8 cellular contexts compared by ENCODE assay signal in the genomic region with DNA sequence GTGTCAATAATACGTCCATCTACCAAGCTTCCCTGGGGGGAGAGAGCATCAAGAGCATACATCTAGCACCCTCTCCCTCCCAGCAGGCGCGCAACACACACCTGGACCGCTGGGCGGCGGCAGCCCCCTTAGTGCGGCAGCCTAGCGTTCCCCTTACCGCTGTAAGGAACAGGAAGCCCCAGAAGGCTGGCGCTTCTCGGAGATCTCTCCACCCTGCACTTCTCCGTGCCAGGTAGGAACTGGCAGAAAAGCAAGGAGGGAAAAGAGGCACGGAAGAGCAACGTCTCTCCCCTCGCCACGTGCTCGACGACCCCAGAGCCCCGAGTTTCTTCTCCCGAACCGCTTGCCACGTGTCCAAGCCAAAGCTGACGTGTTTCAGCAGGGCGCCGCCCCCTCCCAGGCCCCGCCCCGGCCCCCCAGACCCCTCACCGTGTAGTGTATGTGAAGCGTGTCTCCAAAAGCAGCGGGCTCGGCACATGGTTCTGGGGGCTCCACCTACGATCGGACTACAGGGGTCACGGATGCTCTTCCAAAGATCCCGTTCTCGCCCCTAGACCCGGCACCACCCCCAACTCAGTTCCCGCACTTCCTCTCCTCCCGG. TPM values are rescaled to one million over a fixed set of nuclear protein-coding genes. Genes with fewer than 3 reads are reported as not detected.
A peak's percentile ranks its signal among the peaks of the same experiment; 100 is the strongest.
DNase-seq lines count a peak whose midpoint lies in the region; ATAC-seq and TF ChIP-seq lines count a peak whose summit lies in the region.

No MANE protein-coding gene starts in this region.

- H3K27me3 ChIP-seq in DOHH2 (ENCODE audit: control insufficient read depth, low read length): no peaks in the 10 kb centered on the region
- no peaks in the 10 kb centered on the region for H3K27me3 ChIP-seq in muscle layer of colon (ENCODE audit: control insufficient read depth in 1 of 2, insufficient read depth in 2 of 2, low read length in 2 of 2)
- H3K27me3 ChIP-seq in SJCRH30: no peaks in the 10 kb centered on the region

- peaks cover 8% of the 10 kb centered on the region for H3F3A ChIP-seq in DOHH2 (ENCODE audit: control insufficient read depth, insufficient read depth)

- peak overlapping the region; percentile 40 for H3K27ac ChIP-seq in DOHH2 (ENCODE audit: low read depth, low read length)
- peak overlapping the region; percentile 56 for H3K27ac ChIP-seq in muscle layer of colon (ENCODE audit: low read depth, low read length)
- H3K27ac ChIP-seq in SJCRH30: no peak overlapping the region

- H3K4me3 ChIP-seq in DOHH2 (ENCODE audit: low read length): peak overlapping the region; percentile 100
- H3K4me3 ChIP-seq in muscle layer of colon (ENCODE audit: low read depth in 1 of 2, low read length in 2 of 2): peak overlapping the region; percentile 85 to 93
- H3K4me3 ChIP-seq in SJCRH30: no peak overlapping the region

- H3K27ac Mint-ChIP-seq in activated CD4-positive, alpha-beta T cell treated with anti-CD3 and anti-CD28 coated beads, Interleukin-2, amount 10 ng/mL, durations not matched to agents 24 days and 14 days: peak overlapping the region; percentile 89
- peak overlapping the region; percentile 89 for H3K27ac Mint-ChIP-seq in stimulated activated memory B cell treated with anti-CD40 and anti-IgM and Interleukin-4, amounts not matched to agents 10 μg/mL and 1 μg/mL and 100 μg/mL, for 72 hours

- H3K4me1 ChIP-seq in DOHH2 (ENCODE audit: control insufficient read depth, low read length) (peaks cover 16% of the 10 kb centered on the region), muscle layer of colon (ENCODE audit: insufficient read depth, low read length) (peaks cover 4% of the 10 kb centered on the region), SJCRH30 (no peaks in the 10 kb centered on the region)

- intact Hi-C loops in activated CD4-positive, alpha-beta T cell treated with anti-CD3 and anti-CD28 coated beads, Interleukin-2, amount 10 ng/mL, durations not matched to agents 24 days and 14 days (cut with micrococcal nuclease): loop anchor here (2.0 to 5.0 kb wide), 3 partner anchors 20 to 73 kb away; a partner anchor contains a TSS

- H3K4me2 ChIP-seq in DOHH2 (ENCODE audit: low read length): peak overlapping the region; percentile 99

- no peaks in the 10 kb centered on the region for H3K9me3 ChIP-seq in DOHH2 (ENCODE audit: control insufficient read depth, insufficient read depth, low read length)
- H3K9me3 ChIP-seq in muscle layer of colon (ENCODE audit: low read length): no peaks in the 10 kb centered on the region
- H3K9me3 ChIP-seq in SJCRH30 (replicated peaks): no peaks in the 10 kb centered on the region

- peak; percentile 78 for ATAC-seq in GM21526 (IDR thresholded peaks at IDR 0.05; ENCODE audit: low FRiP score, unreplicated experiment)
- peak; percentile 93 for ATAC-seq in stimulated activated memory B cell treated with anti-CD40 and anti-IgM and Interleukin-4, amounts not matched to agents 10 μg/mL and 1 μg/mL and 100 μg/mL, for 72 hours

- in situ Hi-C loops in KBM-7 (cut with MboI; ENCODE audit: low pct_unique_long_range_greater_than_20kb, low sequenced_read_pairs): no loop called here

- H3K36me3 ChIP-seq in DOHH2 (ENCODE audit: control insufficient read depth, low read length) (peaks cover 21% of the 10 kb centered on the region), muscle layer of colon (ENCODE audit: insufficient read depth, low read length) (peaks cover 1% of the 10 kb centered on the region), SJCRH30 (peaks cover 22% of the 10 kb centered on the region)

- H3K79me2 ChIP-seq in DOHH2 (ENCODE audit: control insufficient read depth, low read length): peaks cover 7% of the 10 kb centered on the region; the same call in 1 of the 2 replicates

- no peaks in the 10 kb centered on the region for H3K9me3 Mint-ChIP-seq in activated CD4-positive, alpha-beta T cell treated with anti-CD3 and anti-CD28 coated beads, Interleukin-2, amount 10 ng/mL, durations not matched to agents 24 days and 14 days
- no peaks in the 10 kb centered on the region for H3K9me3 Mint-ChIP-seq in stimulated activated memory B cell treated with anti-CD40 and anti-IgM and Interleukin-4, amounts not matched to agents 10 μg/mL and 1 μg/mL and 100 μg/mL, for 72 hours

- H3K9me2 ChIP-seq in DOHH2 (replicated peaks; ENCODE audit: control insufficient read depth, low read length): no peaks in the 10 kb centered on the region

- peak; percentile 90 for TF ChIP-seq CTCF in DOHH2 (IDR thresholded peaks at IDR 0.05; ENCODE audit: low read depth, low read length, poor library complexity, severe bottlenecking)

- DNase-seq in KBM-7: peak; percentile 83
- DNase-seq in activated CD4-positive, alpha-beta T cell treated with anti-CD3 and anti-CD28 coated beads, Interleukin-2, amount 10 ng/mL, durations not matched to agents 24 days and 14 days: peak; percentile 86
- DNase-seq in effector CD8-positive, alpha-beta T cell (lab: John Stamatoyannopoulos, UW): peak; percentile 63
- DNase-seq in SJCRH30: no peak

- H3K36me3 Mint-ChIP-seq in activated CD4-positive, alpha-beta T cell treated with anti-CD3 and anti-CD28 coated beads, Interleukin-2, amount 10 ng/mL, durations not matched to agents 24 days and 14 days (ENCODE audit: low read depth): peaks cover 29% of the 10 kb centered on the region
- H3K36me3 Mint-ChIP-seq in stimulated activated memory B cell treated with anti-CD40 and anti-IgM and Interleukin-4, amounts not matched to agents 10 μg/mL and 1 μg/mL and 100 μg/mL, for 72 hours: peaks cover 34% of the 10 kb centered on the region

- peaks cover 30% of the 10 kb centered on the region for H3K4me1 Mint-ChIP-seq in activated CD4-positive, alpha-beta T cell treated with anti-CD3 and anti-CD28 coated beads, Interleukin-2, amount 10 ng/mL, durations not matched to agents 24 days and 14 days
- H3K4me1 Mint-ChIP-seq in stimulated activated memory B cell treated with anti-CD40 and anti-IgM and Interleukin-4, amounts not matched to agents 10 μg/mL and 1 μg/mL and 100 μg/mL, for 72 hours: peaks cover 26% of the 10 kb centered on the region

- no peaks in the 10 kb centered on the region for H3K27me3 Mint-ChIP-seq in activated CD4-positive, alpha-beta T cell treated with anti-CD3 and anti-CD28 coated beads, Interleukin-2, amount 10 ng/mL, durations not matched to agents 24 days and 14 days
- H3K27me3 Mint-ChIP-seq in stimulated activated memory B cell treated with anti-CD40 and anti-IgM and Interleukin-4, amounts not matched to agents 10 μg/mL and 1 μg/mL and 100 μg/mL, for 72 hours: no peaks in the 10 kb centered on the region

- no peaks in the 10 kb centered on the region for H4K20me1 ChIP-seq in DOHH2 (ENCODE audit: control insufficient read depth, insufficient read depth, low read depth, low read length)

- peak overlapping the region; percentile 83 for H3K4me3 Mint-ChIP-seq in activated CD4-positive, alpha-beta T cell treated with anti-CD3 and anti-CD28 coated beads, Interleukin-2, amount 10 ng/mL, durations not matched to agents 24 days and 14 days
- H3K4me3 Mint-ChIP-seq in stimulated activated memory B cell treated with anti-CD40 and anti-IgM and Interleukin-4, amounts not matched to agents 10 μg/mL and 1 μg/mL and 100 μg/mL, for 72 hours: peak overlapping the region; percentile 94

- no peak overlapping the region for H3K9ac ChIP-seq in muscle layer of colon (ENCODE audit: low read length)

RNA-seq across cellular contexts. Expression of a gene that starts 0.6 kb away (rescaled TPM):
- 68.6 and 75.3 TPM in 2 replicates for total RNA-seq in activated CD4-positive, alpha-beta T cell treated with anti-CD3 and anti-CD28 coated beads, Interleukin-2, amount 10 ng/mL, durations not matched to agents 24 days and 14 days
- 6.5 and 8.6 TPM in 2 replicates for total RNA-seq in SJCRH30 (2014; rRNA removed; shearing (Covaris generic))

RNA-seq across cellular contexts. Expression of a gene that starts 32.6 kb away (rescaled TPM):
- total RNA-seq in activated CD4-positive, alpha-beta T cell treated with anti-CD3 and anti-CD28 coated beads, Interleukin-2, amount 10 ng/mL, durations not matched to agents 24 days and 14 days: 109 and 112 TPM in 2 replicates
- 80.9 and 82.1 TPM in 2 replicates for total RNA-seq in SJCRH30 (2014; rRNA removed; shearing (Covaris generic))

RNA-seq across cellular contexts. Expression of a gene that starts 46.8 kb away (rescaled TPM):
- 0.19 and 0.21 TPM in 2 replicates for total RNA-seq in activated CD4-positive, alpha-beta T cell treated with anti-CD3 and anti-CD28 coated beads, Interleukin-2, amount 10 ng/mL, durations not matched to agents 24 days and 14 days
- 2.8 and 3.0 TPM in 2 replicates for total RNA-seq in SJCRH30 (2014; rRNA removed; shearing (Covaris generic))

RNA-seq across cellular contexts. Expression of a gene that starts 53.4 kb away (rescaled TPM):
- total RNA-seq in activated CD4-positive, alpha-beta T cell treated with anti-CD3 and anti-CD28 coated beads, Interleukin-2, amount 10 ng/mL, durations not matched to agents 24 days and 14 days: not detected in 2 replicates
- total RNA-seq in SJCRH30 (2014; rRNA removed; shearing (Covaris generic)): not detected in 2 replicates

RNA-seq across cellular contexts. Expression of a gene that starts 59.0 kb away (rescaled TPM):
- 4.4 and 5.7 TPM in 2 replicates for total RNA-seq in activated CD4-positive, alpha-beta T cell treated with anti-CD3 and anti-CD28 coated beads, Interleukin-2, amount 10 ng/mL, durations not matched to agents 24 days and 14 days
- 0.10 and 0.43 TPM in 2 replicates for total RNA-seq in SJCRH30 (2014; rRNA removed; shearing (Covaris generic))

Comparison
In these comparisons a context has a peak if more than half of its experiments do, and no peak if none do; other contexts are left out.
1. DNase-seq: peak in KBM-7 (single experiment), activated CD4-positive, alpha-beta T cell treated with anti-CD3 and anti-CD28 coated beads, Interleukin-2, amount 10 ng/mL, durations not matched to agents 24 days and 14 days (single experiment) and effector CD8-positive, alpha-beta T cell (single experiment); none in SJCRH30 (0 of 2).